In genomic region chr10:125264091-125264490, GRCh38 we compare ENCODE assay signal across 1 cellular context.
TF ChIP-seq lines count a peak whose summit lies in the region.

No MANE protein-coding gene starts in this region.

TF ChIP-seq in H1, 55 proteins besides CTCF, POLR2A, EP300 and RAD21 (continued from another document):
- TF ChIP-seq TAF7 (optimal IDR thresholded peaks at IDR 0.05; ENCODE audit: borderline replicate concordance, low read depth, low read length), result no peak
- TF ChIP-seq ATF2 (IDR thresholded peaks at IDR 0.05; ENCODE audit: low read length), result no peak
- TF ChIP-seq TBP (IDR thresholded peaks at IDR 0.05; ENCODE audit: low read depth, low read length), result no peak
- no peak for TF ChIP-seq GABPA (IDR thresholded peaks at IDR 0.05; ENCODE audit: borderline replicate concordance, insufficient read depth, low read length)
- no peak for TF ChIP-seq EGR1 (IDR thresholded peaks at IDR 0.05; ENCODE audit: borderline replicate concordance, low read depth, low read length)
- no peak for TF ChIP-seq SP4 (IDR thresholded peaks at IDR 0.05; ENCODE audit: low read length)
- no peak for TF ChIP-seq NANOG (IDR thresholded peaks at IDR 0.05; ENCODE audit: insufficient read depth, low read depth, low read length, poor library complexity, severe bottlenecking)
- no peak for TF ChIP-seq CHD1 (IDR thresholded peaks at IDR 0.05; ENCODE audit: low read depth, low read length)
- no peak for TF ChIP-seq HDAC2 (IDR thresholded peaks at IDR 0.05; ENCODE audit: borderline replicate concordance in 1 of 2, low read depth in 2 of 2, low read length in 2 of 2)
- no peak for TF ChIP-seq CHD7 (IDR thresholded peaks at IDR 0.05; ENCODE audit: insufficient replicate concordance, low read length)
- TF ChIP-seq CTBP2 (IDR thresholded peaks at IDR 0.05; ENCODE audit: borderline replicate concordance, insufficient read depth, insufficient read length, low read length), result no peak
TF ChIP-seq in H1: peak in this region for 0.
